Comparison of ENCODE assay signal across 14 cellular contexts in the genomic region with DNA sequence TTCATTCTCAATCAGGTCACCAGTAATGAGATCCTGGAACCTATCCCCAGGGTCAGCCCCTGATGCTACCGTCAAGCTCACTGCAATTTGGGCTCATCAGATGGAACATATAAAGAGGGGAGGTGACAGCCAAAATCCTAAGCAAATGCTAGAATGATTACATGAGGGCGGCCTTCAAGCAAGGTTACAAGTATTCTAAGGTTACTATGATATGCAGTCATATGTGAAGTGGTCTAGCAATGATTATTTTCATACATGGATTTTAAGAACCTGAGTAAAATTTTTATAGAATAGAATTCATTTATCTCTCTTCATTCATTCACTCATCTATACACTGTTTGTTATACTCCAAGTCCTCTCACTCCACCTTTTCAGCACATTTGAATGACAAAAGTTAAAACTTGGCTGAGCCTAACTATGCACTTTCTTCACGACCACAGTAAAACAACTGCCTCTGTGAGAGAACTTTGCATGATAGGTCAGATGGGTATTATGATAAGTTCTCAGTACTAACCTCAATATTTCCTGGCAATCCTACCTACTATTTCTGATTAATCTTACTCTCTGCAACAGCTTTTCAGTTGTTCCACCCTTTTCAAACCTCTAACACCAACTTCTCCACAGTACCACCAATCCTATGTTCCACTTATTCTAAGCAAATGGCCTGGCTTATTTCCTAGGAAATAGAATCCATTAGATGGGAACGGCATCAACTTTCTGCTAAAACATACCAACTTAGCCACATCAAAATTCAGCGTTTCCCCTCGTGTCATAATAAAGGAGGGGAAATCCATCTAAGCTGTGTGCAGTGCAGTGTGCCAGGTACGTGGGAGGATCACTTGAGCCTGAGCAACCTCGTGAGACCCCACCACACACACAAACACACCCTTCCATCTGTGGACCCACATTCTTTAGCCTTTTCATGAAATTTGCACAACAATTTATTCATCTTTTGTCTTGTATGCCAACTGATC. TPM values are rescaled to one million over a fixed set of nuclear protein-coding genes. Genes with fewer than 3 reads are reported as not detected.
DNase-seq lines count a peak whose midpoint lies in the region; ATAC-seq and TF ChIP-seq lines count a peak whose summit lies in the region.
"Had no signal": no experiment of that assay in that cellular context is flagged by ENCODE, and none has a peak within 500 bp of the region (broad histone marks: within the 10 kb centered on the region; RNA-seq: fewer than 3 reads in every experiment).

No MANE protein-coding gene starts in this region.

- no peak overlapping the region for H3K4me3 ChIP-seq in CD8-positive, alpha-beta T cell (ENCODE audit: low read depth, low read length)
- no peak overlapping the region for H3K4me3 ChIP-seq in right atrium auricular region

- no peaks in the 10 kb centered on the region for H3K27me3 ChIP-seq in CD8-positive, alpha-beta T cell (ENCODE audit: insufficient read depth, low read length)
- no peaks in the 10 kb centered on the region for H3K27me3 ChIP-seq in right atrium auricular region

- H3K9me3 ChIP-seq in CD8-positive, alpha-beta T cell (ENCODE audit: low read length): no peaks in the 10 kb centered on the region
- no peaks in the 10 kb centered on the region for H3K9me3 ChIP-seq in right atrium auricular region

- ATAC-seq in CD8-positive, alpha-beta T cell: peak; percentile 75

- H3K27ac ChIP-seq in CD8-positive, alpha-beta T cell (ENCODE audit: low read depth, low read length): no peak overlapping the region
- no peak overlapping the region for H3K27ac ChIP-seq in right atrium auricular region

- H3K36me3 Mint-ChIP-seq in CD8-positive, alpha-beta T cell: no peaks in the 10 kb centered on the region
- peaks cover 24% of the 10 kb centered on the region for H3K36me3 Mint-ChIP-seq in T-helper 2 cell treated with Interferon-gamma antibody and Interleukin-4, amounts not matched to agents 5 μg/mL and 100 μg/mL, for 36 hours (ENCODE audit: low read depth)
- no peaks in the 10 kb centered on the region for H3K36me3 Mint-ChIP-seq in activated naive CD4-positive, alpha-beta T cell treated with anti-CD3 and anti-CD28 coated beads for 36 hours (ENCODE audit: low read depth)
- no peaks in the 10 kb centered on the region for H3K36me3 Mint-ChIP-seq in nephron progenitor cell (ENCODE audit: low read depth)

- H3K27me3 Mint-ChIP-seq in CD8-positive, alpha-beta T cell (ENCODE audit: low read depth): peaks cover 9% of the 10 kb centered on the region
- H3K27me3 Mint-ChIP-seq in T-helper 2 cell treated with Interferon-gamma antibody and Interleukin-4, amounts not matched to agents 5 μg/mL and 100 μg/mL, for 36 hours (ENCODE audit: low read depth): no peaks in the 10 kb centered on the region
- H3K27me3 Mint-ChIP-seq in activated naive CD4-positive, alpha-beta T cell treated with anti-CD3 and anti-CD28 coated beads for 36 hours (ENCODE audit: low read depth): no peaks in the 10 kb centered on the region
- peaks cover 3% of the 10 kb centered on the region for H3K27me3 Mint-ChIP-seq in nephron progenitor cell (ENCODE audit: low read depth, poor library complexity)

- TF ChIP-seq CTCF in CD8-positive, alpha-beta T cell (IDR thresholded peaks at IDR 0.05): no peak
- no peak for TF ChIP-seq CTCF in nephron progenitor cell (IDR thresholded peaks at IDR 0.05)
- no peak for TF ChIP-seq CTCF in right atrium auricular region (IDR thresholded peaks at IDR 0.05)

- peaks cover 19% of the 10 kb centered on the region for H3K4me1 ChIP-seq in CD8-positive, alpha-beta T cell (ENCODE audit: insufficient read depth, low read length)
- no peaks in the 10 kb centered on the region for H3K4me1 ChIP-seq in right atrium auricular region

- no peaks in the 10 kb centered on the region for H3K36me3 ChIP-seq in CD8-positive, alpha-beta T cell (ENCODE audit: insufficient read depth, low read length)
- H3K36me3 ChIP-seq in right atrium auricular region: no peaks in the 10 kb centered on the region

- CTCF ChIA-PET in CD8-positive, alpha-beta T cell (lab: Charles Lee): no interaction called here
- CTCF ChIA-PET in activated naive CD4-positive, alpha-beta T cell treated with anti-CD3 and anti-CD28 coated beads for 36 hours (lab: Charles Lee): interaction anchor here (1.4 kb wide), 1 partner anchor 25 kb away, joined by 3 read pairs; no protein-coding TSS in a partner anchor

- POLR2A ChIA-PET in CD8-positive, alpha-beta T cell (lab: Charles Lee): no interaction called here

- intact Hi-C loops in CD8-positive, alpha-beta T cell (cut with DNase I, micrococcal nuclease): no loop called here
- intact Hi-C loops in activated naive CD4-positive, alpha-beta T cell treated with anti-CD3 and anti-CD28 coated beads for 36 hours (cut with micrococcal nuclease): loop anchor here (1.0 to 5.0 kb wide), 3 partner anchors 10 to 308 kb away; partner anchors contain the start of gene NEK7

- DNase-seq in CD8-positive, alpha-beta T cell: peak in 1 of 7 experiments; percentile 19
- DNase-seq in T-helper 2 cell treated with Interferon-gamma antibody and Interleukin-4, amounts not matched to agents 5 μg/mL and 100 μg/mL, for 36 hours (ENCODE audit: low spot score): peak; percentile 35
- DNase-seq in activated naive CD4-positive, alpha-beta T cell treated with anti-CD3 and anti-CD28 coated beads for 36 hours: peak; percentile 45
- DNase-seq in stimulated activated CD4-positive, alpha-beta T cell treated with anti-CD3 and anti-CD28 coated beads, Interleukin-12 subunit alpha, Interleukin-12 subunit beta, amount 100 ng/mL, for 48 hours (ENCODE audit: low read depth in 2 of 3, low spot score in 1 of 3): peak in 2 of 3 donors; percentile 11 to 20
- DNase-seq in SHP77 treated with DMSO at 0.1 percent for 48 hours (lab: John Stamatoyannopoulos, UW) (no peak), NAMALWA (ENCODE audit: low spot score) (no peak), nephron progenitor cell (no peak), right atrium auricular region (ENCODE audit: low spot score) (no peak)
- DNase-seq: effector CD4-positive, alpha-beta T cell; mesendoderm; NCI-H1417 treated with DMSO at 0.1 percent for 48 hours; NCI-H510A treated with DMSO at 0.1 percent for 48 hours had no signal

- peaks cover 28% of the 10 kb centered on the region for H3K4me1 Mint-ChIP-seq in CD8-positive, alpha-beta T cell (ENCODE audit: low read depth)
- peaks cover 46% of the 10 kb centered on the region for H3K4me1 Mint-ChIP-seq in T-helper 2 cell treated with Interferon-gamma antibody and Interleukin-4, amounts not matched to agents 5 μg/mL and 100 μg/mL, for 36 hours (ENCODE audit: low read depth)
- H3K4me1 Mint-ChIP-seq in activated naive CD4-positive, alpha-beta T cell treated with anti-CD3 and anti-CD28 coated beads for 36 hours (ENCODE audit: low read depth): peaks cover 21% of the 10 kb centered on the region
- no peaks in the 10 kb centered on the region for H3K4me1 Mint-ChIP-seq in nephron progenitor cell

- peak overlapping the region; percentile 64 for H3K27ac Mint-ChIP-seq in CD8-positive, alpha-beta T cell
- H3K27ac Mint-ChIP-seq in T-helper 2 cell treated with Interferon-gamma antibody and Interleukin-4, amounts not matched to agents 5 μg/mL and 100 μg/mL, for 36 hours: peak overlapping the region; percentile 89
- H3K27ac Mint-ChIP-seq in activated naive CD4-positive, alpha-beta T cell treated with anti-CD3 and anti-CD28 coated beads for 36 hours: peak overlapping the region; percentile 69
- no peak overlapping the region for H3K27ac Mint-ChIP-seq in nephron progenitor cell

- H3K4me3 Mint-ChIP-seq in CD8-positive, alpha-beta T cell: peak overlapping the region; percentile 57
- H3K4me3 Mint-ChIP-seq in T-helper 2 cell treated with Interferon-gamma antibody and Interleukin-4, amounts not matched to agents 5 μg/mL and 100 μg/mL, for 36 hours: peak overlapping the region; percentile 72
- H3K4me3 Mint-ChIP-seq in activated naive CD4-positive, alpha-beta T cell treated with anti-CD3 and anti-CD28 coated beads for 36 hours: peak overlapping the region; percentile 10
- H3K4me3 Mint-ChIP-seq in nephron progenitor cell: no peak overlapping the region

- H3K9me3 Mint-ChIP-seq in CD8-positive, alpha-beta T cell: no peaks in the 10 kb centered on the region
- peaks cover 18% of the 10 kb centered on the region for H3K9me3 Mint-ChIP-seq in T-helper 2 cell treated with Interferon-gamma antibody and Interleukin-4, amounts not matched to agents 5 μg/mL and 100 μg/mL, for 36 hours
- H3K9me3 Mint-ChIP-seq in activated naive CD4-positive, alpha-beta T cell treated with anti-CD3 and anti-CD28 coated beads for 36 hours: no peaks in the 10 kb centered on the region
- no peaks in the 10 kb centered on the region for H3K9me3 Mint-ChIP-seq in nephron progenitor cell

RNA-seq across cellular contexts. Expression of gene LHX9, which starts 32.0 kb away (rescaled TPM):
- not detected for total RNA-seq in CD8-positive, alpha-beta T cell
- not detected for total RNA-seq in activated naive CD4-positive, alpha-beta T cell treated with anti-CD3 and anti-CD28 coated beads for 36 hours
- total RNA-seq in right atrium auricular region: under 1 TPM in 1 of 2 donors, not detected in 1; 0.43 TPM
- total RNA-seq: fibroblast of villous mesenchyme, osteocyte had no signal

RNA-seq across cellular contexts. Expression of gene C1orf53, which starts 46.8 kb away (rescaled TPM):
- total RNA-seq in CD8-positive, alpha-beta T cell: not detected
- under 1 TPM in 1 of 2 experiments, not detected in 1; 0.52 TPM for total RNA-seq in activated naive CD4-positive, alpha-beta T cell treated with anti-CD3 and anti-CD28 coated beads for 36 hours
- 10 to 100 TPM in 1 of 2 donors, 1 to 10 TPM in 1; 4.0 to 12.1 TPM for total RNA-seq in right atrium auricular region

Comparison
In these comparisons a context has a peak if more than half of its experiments do, and no peak if none do; other contexts are left out.
1. DNase-seq: peak in T-helper 2 cell treated with Interferon-gamma antibody and Interleukin-4, amounts not matched to agents 5 μg/mL and 100 μg/mL, for 36 hours (single experiment), activated naive CD4-positive, alpha-beta T cell treated with anti-CD3 and anti-CD28 coated beads for 36 hours (single experiment) and stimulated activated CD4-positive, alpha-beta T cell treated with anti-CD3 and anti-CD28 coated beads, Interleukin-12 subunit alpha, Interleukin-12 subunit beta, amount 100 ng/mL, for 48 hours (2 of 3); none in SHP77 treated with DMSO at 0.1 percent for 48 hours (single experiment), NAMALWA (single experiment), nephron progenitor cell (single experiment) and right atrium auricular region (single experiment).